Comparison of ENCODE assay signal across 19 cellular contexts in the genomic region with DNA sequence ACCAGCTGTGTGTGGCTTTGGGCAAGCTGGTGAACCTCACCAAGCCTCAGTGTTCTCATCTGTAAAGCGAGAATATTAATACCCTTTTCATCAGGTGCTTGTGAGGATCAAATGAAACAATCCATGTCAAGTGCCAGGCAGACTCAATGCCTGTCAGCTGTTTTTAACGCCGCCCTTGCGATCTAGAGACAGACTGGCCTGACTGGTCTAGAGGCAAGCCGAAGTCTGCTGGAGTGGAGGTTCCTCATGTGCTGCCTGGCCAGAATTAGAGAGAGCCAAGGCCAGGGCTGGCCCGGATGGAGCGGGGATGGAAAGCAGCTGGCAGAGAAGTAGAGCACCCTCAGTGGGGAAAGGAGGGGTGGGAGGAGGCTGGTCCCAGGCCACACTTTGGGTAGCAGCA.
DNase-seq lines count a peak whose midpoint lies in the region; ATAC-seq, FAIRE-seq and TF ChIP-seq lines count a peak whose summit lies in the region.
"Had no signal": no experiment of that assay in that cellular context is flagged by ENCODE, and none has a peak within 500 bp of the region (broad histone marks: within the 10 kb centered on the region; RNA-seq: fewer than 3 reads in every experiment).

No MANE protein-coding gene starts in this region.

- H3K27ac Mint-ChIP-seq in natural killer cell = no peak overlapping the region
- H3K27ac Mint-ChIP-seq: activated naive CD4-positive, alpha-beta T cell treated with anti-CD3 and anti-CD28 coated beads, Interleukin-2, amount 50 U/mL, for 24 hours had no signal

- H3K4me3 Mint-ChIP-seq in natural killer cell = no peak overlapping the region
- H3K4me3 Mint-ChIP-seq: activated naive CD4-positive, alpha-beta T cell treated with anti-CD3 and anti-CD28 coated beads, Interleukin-2, amount 50 U/mL, for 24 hours; effector memory CD8-positive, alpha-beta T cell had no signal

- peaks cover 13% of the 10 kb centered on the region for H3K36me3 Mint-ChIP-seq in natural killer cell

- H3K9me3 ChIP-seq in body of pancreas (no peaks in the 10 kb centered on the region), left lung (peaks cover 0 to 3% of the 10 kb centered on the region in 2 donors), sigmoid colon (no peaks in the 10 kb centered on the region)
- H3K9me3 ChIP-seq: thyroid gland had no signal

- H3K4me3 ChIP-seq in body of pancreas (no peak overlapping the region), left lung (no peak overlapping the region), sigmoid colon (no peak overlapping the region)
- H3K4me3 ChIP-seq: GM23248, thyroid gland had no signal

- H3K4me1 Mint-ChIP-seq in natural killer cell = peaks cover 16 to 18% of the 10 kb centered on the region in 2 donors

- no peak for TF ChIP-seq CTCF in body of pancreas (IDR thresholded peaks at IDR 0.05)
- no peak for TF ChIP-seq CTCF in left lung (IDR thresholded peaks at IDR 0.05)
- no peak for TF ChIP-seq CTCF in sigmoid colon (IDR thresholded peaks at IDR 0.05)
- no peak for TF ChIP-seq CTCF in natural killer cell (IDR thresholded peaks at IDR 0.05)

- FAIRE-seq in GM12891 (lab: Jason Lieb, UNC) = peak; percentile 31
- FAIRE-seq: bronchial epithelial cell had no signal

- 47 to 59% methylated on average over 7 of the region's 7 CpGs for WGBS in body of pancreas, 2 donors
- 83 to 92% methylated on average over 7 of the region's 7 CpGs for WGBS in sigmoid colon, 2 donors

- TF ChIP-seq POLR2A in GM12891 (IDR thresholded peaks at IDR 0.05; ENCODE audit: low read depth, low read length) (no peak), body of pancreas (IDR thresholded peaks at IDR 0.05) (no peak), sigmoid colon (IDR thresholded peaks at IDR 0.05) (no peak)

- peaks cover 0 to 7% of the 10 kb centered on the region in 2 donors for H3K27me3 Mint-ChIP-seq in natural killer cell (ENCODE audit: low read depth in 2 of 2)

- H3K27ac ChIP-seq in body of pancreas = peak overlapping the region in 1 of 4 donors; percentile 47
- peak overlapping the region; percentile 42 to 80 for H3K27ac ChIP-seq in left lung
- peak overlapping the region in 2 of 4 donors; percentile 6 to 32 for H3K27ac ChIP-seq in sigmoid colon
- H3K27ac ChIP-seq: GM23248, thyroid gland had no signal

- H3K27me3 ChIP-seq in body of pancreas (no peaks in the 10 kb centered on the region), left lung (no peaks in the 10 kb centered on the region), sigmoid colon (no peaks in the 10 kb centered on the region)
- H3K27me3 ChIP-seq: thyroid gland had no signal

- peaks cover 3 to 4% of the 10 kb centered on the region in 2 donors for H3K9me3 Mint-ChIP-seq in natural killer cell

- TF ChIP-seq EP300 in sigmoid colon (IDR thresholded peaks at IDR 0.05) = no peak

- ATAC-seq in body of pancreas = peak; percentile 53
- peak; percentile 77 for ATAC-seq in left lung
- ATAC-seq in GM21529 (IDR thresholded peaks at IDR 0.05; ENCODE audit: unreplicated experiment) = no peak
- ATAC-seq in GM21447 (IDR thresholded peaks at IDR 0.05; ENCODE audit: unreplicated experiment) = no peak
- no peak for ATAC-seq in natural killer cell
- ATAC-seq: effector memory CD8-positive, alpha-beta T cell had no signal

- intact Hi-C loops in body of pancreas (cut with DNase I) = no loop called here
- intact Hi-C loops in left lung (cut with DNase I) = no loop called here
- intact Hi-C loops in sigmoid colon (cut with DNase I) = no loop called here
- intact Hi-C loops in natural killer cell (cut with micrococcal nuclease) = no loop called here

- H3K4me1 ChIP-seq in body of pancreas (no peaks in the 10 kb centered on the region), left lung (peaks cover 0 to 27% of the 10 kb centered on the region in 2 donors), sigmoid colon (peaks cover 0 to 15% (median 0%) of the 10 kb centered on the region in 4 donors)
- H3K4me1 ChIP-seq: thyroid gland had no signal

- H3K36me3 ChIP-seq in body of pancreas (replicated peaks in 1 of 2; ENCODE audit: insufficient read depth in 1 of 2, low read depth in 2 of 2) = no peaks in the 10 kb centered on the region
- no peaks in the 10 kb centered on the region for H3K36me3 ChIP-seq in left lung
- peaks cover 0 to 23% (median 0%) of the 10 kb centered on the region in 4 donors for H3K36me3 ChIP-seq in sigmoid colon
- H3K36me3 ChIP-seq: thyroid gland had no signal

- DNase-seq in GM12891 (ENCODE audit: insufficient read length, low spot score) (no peak), body of pancreas (peak; percentile 26 to 67 (median 54)), left lung (no peak), sigmoid colon (peak; percentile 68), natural killer cell (no peak)
- no peak for DNase-seq in activated CD4-positive, alpha-beta T cell treated with anti-CD3 and anti-CD28 coated beads, Interleukin-2, amount 50 U/mL, for 48 hours
- DNase-seq: activated CD4-positive, CD25-positive, alpha-beta regulatory T cell treated with anti-CD3 and anti-CD28 coated beads, Interleukin-2, amount 50 U/mL, for 72 hours; activated CD8-positive, alpha-beta memory T cell treated with anti-CD3 and anti-CD28 coated beads, Interleukin-2, amount 50 U/mL, for 4 hours; effector memory CD8-positive, alpha-beta T cell; foreskin melanocyte; GM23248; NCI-H1930; NCI-H774; T-helper 1 cell; thyroid gland had no signal

TF ChIP-seq in GM12891, 5 proteins besides CTCF, POLR2A, EP300 and RAD21:
- TF ChIP-seq POU2F2 (IDR thresholded peaks at IDR 0.05; ENCODE audit: low read depth, low read length) (no peak), SPI1 (IDR thresholded peaks at IDR 0.05; ENCODE audit: low read depth, low read length) (no peak), TAF1 (IDR thresholded peaks at IDR 0.05; ENCODE audit: low read depth, low read length) (no peak), POLR2AphosphoS5 (IDR thresholded peaks at IDR 0.05; ENCODE audit: low read depth, low read length) (no peak), PAX5 (IDR thresholded peaks at IDR 0.05; ENCODE audit: insufficient read depth, low read length, severe bottlenecking) (no peak)
TF ChIP-seq in GM12891: peak in this region for 0.

Comparison
In these comparisons a context has a peak if more than half of its experiments do, and no peak if none do; other contexts are left out.
1. DNase-seq: peak in body of pancreas (4 of 4) and sigmoid colon (single experiment); none in GM12891 (single experiment), left lung (0 of 2), activated CD4-positive, alpha-beta T cell treated with anti-CD3 and anti-CD28 coated beads, Interleukin-2, amount 50 U/mL, for 48 hours (0 of 2) and natural killer cell (single experiment).
2. ATAC-seq: peak in body of pancreas (single experiment) and left lung (single experiment); none in GM21529 (single experiment), GM21447 (single experiment) and natural killer cell (0 of 3).